In genomic region chr6:31037692-31038091, GRCh38 we compare ENCODE assay signal across 15 cellular contexts. TPM values are rescaled to one million over a fixed set of nuclear protein-coding genes. Genes with fewer than 3 reads are reported as not detected.
A peak's percentile ranks its signal among the peaks of the same experiment; 100 is the strongest.
DNase-seq lines count a peak whose midpoint lies in the region; ATAC-seq and TF ChIP-seq lines count a peak whose summit lies in the region.
"Had no signal": no experiment of that assay in that cellular context is flagged by ENCODE, and none has a peak within 500 bp of the region (broad histone marks: within the 10 kb centered on the region; RNA-seq: fewer than 3 reads in every experiment).

No MANE protein-coding gene starts in this region.

- no peaks in the 10 kb centered on the region for H3K36me3 ChIP-seq in MG63
- H3K36me3 ChIP-seq: right atrium auricular region, upper lobe of left lung had no signal

- no peak overlapping the region for H3K4me3 ChIP-seq in MG63
- H3K4me3 ChIP-seq in coronary artery = no peak overlapping the region
- H3K4me3 ChIP-seq: mucosa of descending colon, right atrium auricular region, upper lobe of left lung had no signal

- ATAC-seq in GM19035 (IDR thresholded peaks at IDR 0.05; ENCODE audit: unreplicated experiment) = no peak
- ATAC-seq: mucosa of descending colon had no signal

- peak; percentile 64 for DNase-seq in AG08396 (ENCODE audit: low spot score)
- peak; percentile 8 for DNase-seq in MG63
- no peak for DNase-seq in epithelial cell of prostate (ENCODE audit: low read depth, low spot score)
- DNase-seq in myocyte (ENCODE audit: low read depth) = peak; percentile 78
- no peak for DNase-seq in DMS153 treated with DMSO at 0.1 percent for 48 hours (lab: John Stamatoyannopoulos, UW; ENCODE audit: unreplicated experiment)
- no peak for DNase-seq in SK-N-DZ (ENCODE audit: low spot score)
- no peak for DNase-seq in coronary artery (ENCODE audit: low spot score)
- DNase-seq: activated CD8-positive, alpha-beta memory T cell treated with anti-CD3 and anti-CD28 coated beads, Interleukin-2, amount 50 U/mL, for 4 hours; mucosa of descending colon; NCI-H748 treated with DMSO at 0.1 percent for 48 hours; SHP77 had no signal

- TF ChIP-seq CTCF in coronary artery (IDR thresholded peaks at IDR 0.05) = no peak

- H3K27me3 ChIP-seq in MG63 = no peaks in the 10 kb centered on the region
- H3K27me3 ChIP-seq: right atrium auricular region, upper lobe of left lung had no signal

- no peaks in the 10 kb centered on the region for H3K9me3 ChIP-seq in MG63
- H3K9me3 ChIP-seq: mucosa of descending colon, right atrium auricular region, upper lobe of left lung had no signal

- H3K27ac ChIP-seq in epithelial cell of prostate (peak overlapping the region; percentile 25), coronary artery (no peak overlapping the region)
- H3K27ac ChIP-seq: right atrium auricular region, VCaP had no signal

RNA-seq across cellular contexts. Expression of gene MUC22, which starts 27.4 kb away (rescaled TPM):
- total RNA-seq in MG63 (2014; rRNA removed; shearing (Covaris generic); ENCODE audit: low replicate concordance) = not detected in 2 replicates
- total RNA-seq in myocyte = not detected in 2 replicates
- polyA plus RNA-seq in myocyte (2012) = not detected
- not detected in 2 replicates for polyA plus RNA-seq in SK-N-DZ (2014; cell fraction: cytosol; rRNA removed)
- not detected in 2 replicates for polyA plus RNA-seq in SK-N-DZ (2014; cell fraction: nucleus; rRNA removed)
- total RNA-seq: mucosa of descending colon, right atrium auricular region had no signal

RNA-seq across cellular contexts. Expression of gene MUC21, which starts 54.2 kb away (rescaled TPM):
- not detected in 2 replicates for total RNA-seq in MG63 (2014; rRNA removed; shearing (Covaris generic); ENCODE audit: low replicate concordance)
- total RNA-seq in myocyte = not detected in 2 replicates
- not detected for polyA plus RNA-seq in myocyte (2012)
- polyA plus RNA-seq in SK-N-DZ (2014; cell fraction: cytosol; rRNA removed) = not detected in 2 replicates
- not detected in 2 replicates for polyA plus RNA-seq in SK-N-DZ (2014; cell fraction: nucleus; rRNA removed)
- total RNA-seq: right atrium auricular region had no signal

Comparison
In these comparisons a context has a peak if more than half of its experiments do, and no peak if none do; other contexts are left out.
1. DNase-seq: peak in AG08396 (single experiment), MG63 (single experiment) and myocyte (single experiment); none in epithelial cell of prostate (single experiment), DMS153 treated with DMSO at 0.1 percent for 48 hours (single experiment), SK-N-DZ (single experiment) and coronary artery (single experiment).